9 cellular contexts compared by ENCODE assay signal in genomic region chr3:42123012-42123581, GRCh38. TPM values are rescaled to one million over a fixed set of nuclear protein-coding genes. Genes with fewer than 3 reads are reported as not detected.
DNase-seq lines count a peak whose midpoint lies in the region; ATAC-seq and TF ChIP-seq lines count a peak whose summit lies in the region.
"Had no signal": no experiment of that assay in that cellular context is flagged by ENCODE, and none has a peak within 500 bp of the region (broad histone marks: within the 10 kb centered on the region; RNA-seq: fewer than 3 reads in every experiment).

No MANE protein-coding gene starts in this region.

- peak in 3 of 4 donors; percentile 51 to 61 (median 60) for ATAC-seq in heart left ventricle
- ATAC-seq: activated CD8-positive, alpha-beta memory T cell treated with anti-CD3 and anti-CD28 coated beads, Interleukin-2, amount 10 ng/mL, durations not matched to agents 7 days and 5 days had no signal

- H3K27me3 ChIP-seq in heart left ventricle = no peaks in the 10 kb centered on the region

- DNase-seq in activated naive CD4-positive, alpha-beta T cell treated with anti-CD3 and anti-CD28 coated beads, Interleukin-2, amount 10 ng/mL, durations not matched to agents 7 days and 5 days = no peak
- DNase-seq in activated naive CD4-positive, alpha-beta T cell treated with Interleukin-2 at 50 U/mL for 16 hours = no peak
- DNase-seq in NCI-H69 (lab: John Stamatoyannopoulos, UW) (peak; percentile 55), heart left ventricle (peak in 2 of 5 donors; percentile 35 to 62), chondrocyte (ENCODE audit: low spot score) (no peak), iPS-NIHi11 (ENCODE audit: low spot score) (no peak)
- no peak for DNase-seq in stimulated activated naive CD4-positive, alpha-beta T cell (lab: John Stamatoyannopoulos, UW)
- no peak for DNase-seq in effector CD4-positive, alpha-beta T cell
- DNase-seq: activated CD8-positive, alpha-beta memory T cell treated with anti-CD3 and anti-CD28 coated beads, Interleukin-2, amount 10 ng/mL, durations not matched to agents 7 days and 5 days had no signal

- intact Hi-C loops in heart left ventricle (cut with DNase I) = loop anchor here in 2 of 10 donors (5.0 to 10.0 kb wide), 2 partner anchors 34 to 322 kb away; no protein-coding TSS in a partner anchor

- no peaks in the 10 kb centered on the region for H3K9me3 Mint-ChIP-seq in activated naive CD4-positive, alpha-beta T cell treated with anti-CD3 and anti-CD28 coated beads, Interleukin-2, amount 10 ng/mL, durations not matched to agents 7 days and 5 days
- no peaks in the 10 kb centered on the region for H3K9me3 Mint-ChIP-seq in chondrocyte (ENCODE audit: low read depth)

- H3K4me1 ChIP-seq in heart left ventricle = peaks cover 8 to 65% (median 54%) of the 10 kb centered on the region in 12 donors

- no peak overlapping the region for H3K4me3 Mint-ChIP-seq in activated naive CD4-positive, alpha-beta T cell treated with anti-CD3 and anti-CD28 coated beads, Interleukin-2, amount 10 ng/mL, durations not matched to agents 7 days and 5 days
- no peak overlapping the region for H3K4me3 Mint-ChIP-seq in chondrocyte (ENCODE audit: unreplicated experiment)
- H3K4me3 Mint-ChIP-seq: activated CD8-positive, alpha-beta memory T cell treated with anti-CD3 and anti-CD28 coated beads, Interleukin-2, amount 10 ng/mL, durations not matched to agents 7 days and 5 days had no signal

- H3K27ac Mint-ChIP-seq in activated naive CD4-positive, alpha-beta T cell treated with anti-CD3 and anti-CD28 coated beads, Interleukin-2, amount 10 ng/mL, durations not matched to agents 7 days and 5 days = peak overlapping the region; percentile 70
- no peak overlapping the region for H3K27ac Mint-ChIP-seq in chondrocyte (ENCODE audit: unreplicated experiment)
- H3K27ac Mint-ChIP-seq: activated CD8-positive, alpha-beta memory T cell treated with anti-CD3 and anti-CD28 coated beads, Interleukin-2, amount 10 ng/mL, durations not matched to agents 7 days and 5 days had no signal

- 18 to 26% (median 22%) methylated on average over 8 of the region's 8 CpGs for WGBS in heart left ventricle, 4 donors

- peaks cover 0 to 30% (median 20%) of the 10 kb centered on the region in 9 donors for H3K36me3 ChIP-seq in heart left ventricle

- peaks cover 8% of the 10 kb centered on the region for H3K36me3 Mint-ChIP-seq in activated naive CD4-positive, alpha-beta T cell treated with anti-CD3 and anti-CD28 coated beads, Interleukin-2, amount 10 ng/mL, durations not matched to agents 7 days and 5 days
- H3K36me3 Mint-ChIP-seq in chondrocyte (ENCODE audit: low read depth) = peaks cover 7% of the 10 kb centered on the region

- no peak overlapping the region for H3K4me3 ChIP-seq in heart left ventricle

- H3K27ac ChIP-seq in heart left ventricle = peak overlapping the region in 11 of 12 donors; percentile 6 to 62 (median 39)

- peaks cover 15% of the 10 kb centered on the region for H3K4me1 Mint-ChIP-seq in activated naive CD4-positive, alpha-beta T cell treated with anti-CD3 and anti-CD28 coated beads, Interleukin-2, amount 10 ng/mL, durations not matched to agents 7 days and 5 days
- peaks cover 44% of the 10 kb centered on the region for H3K4me1 Mint-ChIP-seq in chondrocyte (ENCODE audit: low read depth)

- no peaks in the 10 kb centered on the region for H3K27me3 Mint-ChIP-seq in activated naive CD4-positive, alpha-beta T cell treated with anti-CD3 and anti-CD28 coated beads, Interleukin-2, amount 10 ng/mL, durations not matched to agents 7 days and 5 days
- H3K27me3 Mint-ChIP-seq in chondrocyte (ENCODE audit: low read depth) = no peaks in the 10 kb centered on the region
- H3K27me3 Mint-ChIP-seq: activated CD8-positive, alpha-beta memory T cell treated with anti-CD3 and anti-CD28 coated beads, Interleukin-2, amount 10 ng/mL, durations not matched to agents 7 days and 5 days had no signal

- TF ChIP-seq POLR2A in heart left ventricle (IDR thresholded peaks at IDR 0.05) = no peak

- CTCF ChIA-PET in activated naive CD4-positive, alpha-beta T cell treated with anti-CD3 and anti-CD28 coated beads, Interleukin-2, amount 10 ng/mL, durations not matched to agents 7 days and 5 days (lab: Charles Lee) = no interaction called here

- H3K9me3 ChIP-seq in heart left ventricle = no peaks in the 10 kb centered on the region

- TF ChIP-seq CTCF in heart left ventricle (IDR thresholded peaks at IDR 0.05) (no peak), chondrocyte (IDR thresholded peaks at IDR 0.05) (no peak)

RNA-seq across cellular contexts. Expression of gene TRAK1, which starts 31.9 kb away (rescaled TPM):
- total RNA-seq in heart left ventricle (100 to 1,000 TPM; 149 to 364 (median 272) TPM), chondrocyte (38.1 to 53.7 TPM (median 51.2 TPM) in 3 replicates)
- polyA plus RNA-seq in heart left ventricle = 10 to 100 TPM; 53.3 to 76.3 TPM
